21 cellular contexts compared by ENCODE assay signal in genomic region chr1:79974659-79975058, GRCh38.
"Had no signal": no experiment of that assay in that cellular context is flagged by ENCODE, and none has a peak within 500 bp of the region (broad histone marks: within the 10 kb centered on the region; RNA-seq: fewer than 3 reads in every experiment).

No MANE protein-coding gene starts in this region.

- H3K9me3 ChIP-seq: colonic mucosa, neutrophil, ovary, prostate gland, testis, vagina had no signal

- FAIRE-seq: bronchial epithelial cell had no signal

- H3K27ac ChIP-seq: colonic mucosa, epithelial cell of prostate, neutrophil, ovary, prostate gland, testis, vagina had no signal

- H3K27me3 Mint-ChIP-seq: activated naive CD8-positive, alpha-beta T cell treated with anti-CD3 and anti-CD28 coated beads for 36 hours; natural killer cell treated with Interleukin-12 subunit alpha and Interleukin-12 subunit beta and Interleukin-15 and Interleukin-18, amount 100 ng/mL, for 72 hours; type B pancreatic cell had no signal

- H3K4me3 Mint-ChIP-seq: activated naive CD8-positive, alpha-beta T cell treated with anti-CD3 and anti-CD28 coated beads for 36 hours; natural killer cell treated with Interleukin-12 subunit alpha and Interleukin-12 subunit beta and Interleukin-15 and Interleukin-18, amount 100 ng/mL, for 72 hours; T-helper 2 cell treated with Interferon-gamma antibody and Interleukin-4, amounts not matched to agents 5 μg/mL and 100 μg/mL, for 36 hours; type B pancreatic cell had no signal

- H3K36me3 Mint-ChIP-seq: activated naive CD8-positive, alpha-beta T cell treated with anti-CD3 and anti-CD28 coated beads for 36 hours; type B pancreatic cell had no signal

- H3K4me1 Mint-ChIP-seq: activated naive CD8-positive, alpha-beta T cell treated with anti-CD3 and anti-CD28 coated beads for 36 hours had no signal

- H3K27ac Mint-ChIP-seq: activated naive CD8-positive, alpha-beta T cell treated with anti-CD3 and anti-CD28 coated beads for 36 hours; natural killer cell treated with Interleukin-12 subunit alpha and Interleukin-12 subunit beta and Interleukin-15 and Interleukin-18, amount 100 ng/mL, for 72 hours; T-helper 2 cell treated with Interferon-gamma antibody and Interleukin-4, amounts not matched to agents 5 μg/mL and 100 μg/mL, for 36 hours; type B pancreatic cell had no signal

- DNase-seq: activated naive CD4-positive, alpha-beta T cell; activated naive CD8-positive, alpha-beta T cell treated with anti-CD3 and anti-CD28 coated beads for 36 hours; activated T-cell treated with anti-CD3 and anti-CD28 coated beads, Interleukin-2, amount 50 U/mL, for 1 hour; amniotic stem cell; colonic mucosa; left ventricle myocardium superior; mammary epithelial cell; midbrain; ovary; stimulated activated CD4-positive, alpha-beta T cell treated with anti-CD3 and anti-CD28 coated beads, Interleukin-2, amount 100 ng/mL, for 48 hours; stimulated activated CD8-positive, alpha-beta memory T cell treated with anti-CD3 and anti-CD28 coated beads, Interleukin-4, amount 100 ng/mL, for 48 hours; stimulated activated naive CD4-positive, alpha-beta T cell; testis had no signal

- H3K36me3 ChIP-seq: colonic mucosa, neutrophil, ovary, prostate gland, vagina had no signal

- H3K4me1 ChIP-seq: colonic mucosa, prostate gland, testis, vagina had no signal

- H3K4me3 ChIP-seq: colonic mucosa, ovary, prostate gland, testis, vagina had no signal

- H3K27me3 ChIP-seq: colonic mucosa, neutrophil, ovary, testis, vagina had no signal

- H3K9me3 Mint-ChIP-seq: type B pancreatic cell had no signal
